Comparison of ENCODE assay signal across 27 cellular contexts in the genomic region with DNA sequence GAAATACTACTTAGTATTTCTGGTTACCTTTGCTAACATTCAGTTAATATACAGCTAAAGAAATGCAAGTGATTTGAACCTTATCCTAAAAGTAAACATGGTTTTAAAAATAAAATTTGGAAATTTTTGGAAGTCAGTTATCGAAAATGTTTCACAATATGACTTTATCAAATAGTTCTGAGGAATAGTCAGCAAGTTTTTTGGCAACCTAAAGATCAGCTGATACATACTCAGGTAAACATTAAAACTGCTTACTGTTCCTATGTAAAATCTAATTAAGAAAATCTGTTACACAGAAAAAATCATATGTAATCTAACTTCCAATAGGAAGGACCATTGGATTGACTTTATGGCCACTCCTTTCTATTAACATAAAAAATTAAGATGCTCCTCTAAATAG.
"Had no signal": no experiment of that assay in that cellular context is flagged by ENCODE, and none has a peak within 500 bp of the region (broad histone marks: within the 10 kb centered on the region; RNA-seq: fewer than 3 reads in every experiment).

No MANE protein-coding gene starts in this region.

- ATAC-seq: left ventricle myocardium superior; lower lobe of right lung; natural killer cell; sciatic nerve; stimulated activated effector memory CD8-positive, alpha-beta T cell treated with anti-CD3 and anti-CD28 coated beads, Interleukin-12 subunit alpha, Interleukin-12 subunit beta, amount 100 ng/mL, for 72 hours had no signal

- H3K9me3 ChIP-seq: lower lobe of right lung, neutrophil, right atrium auricular region, tibial nerve, vagina had no signal

- H3K27me3 ChIP-seq: hepatocyte, neural progenitor cell, neutrophil, right atrium auricular region, tibial nerve, vagina had no signal

- H2AFZ ChIP-seq: hepatocyte, neural progenitor cell, parathyroid adenoma had no signal

- H3K79me2 ChIP-seq: hepatocyte, parathyroid adenoma had no signal

- H3K36me3 ChIP-seq: neutrophil had no signal

- H3K4me1 Mint-ChIP-seq: natural killer cell; neural progenitor cell; stimulated activated effector memory CD8-positive, alpha-beta T cell treated with anti-CD3 and anti-CD28 coated beads, Interleukin-12 subunit alpha, Interleukin-12 subunit beta, amount 100 ng/mL, for 72 hours had no signal

- H3K4me2 ChIP-seq: hepatocyte, neural progenitor cell had no signal

- H3K4me3 Mint-ChIP-seq: mesothelial cell of epicardium; naive B cell; natural killer cell; nephron progenitor cell; neural progenitor cell; stimulated activated effector memory CD8-positive, alpha-beta T cell treated with anti-CD3 and anti-CD28 coated beads, Interleukin-12 subunit alpha, Interleukin-12 subunit beta, amount 100 ng/mL, for 72 hours; stimulated activated naive CD8-positive, alpha-beta T cell treated with anti-CD3 and anti-CD28 coated beads, Interleukin-15, Interleukin-2, amounts not matched to agents 100 ng/mL and 50 ng/mL, for 24 hours; type B pancreatic cell had no signal

- H3K27ac ChIP-seq: hepatocyte, lower lobe of right lung, neural progenitor cell, neutrophil, parathyroid adenoma, right atrium auricular region, skin epidermis, tibial nerve, vagina had no signal

- H3K27ac Mint-ChIP-seq: mesothelial cell of epicardium; naive B cell; natural killer cell; neural progenitor cell; stimulated activated effector memory CD8-positive, alpha-beta T cell treated with anti-CD3 and anti-CD28 coated beads, Interleukin-12 subunit alpha, Interleukin-12 subunit beta, amount 100 ng/mL, for 72 hours; stimulated activated naive CD8-positive, alpha-beta T cell treated with anti-CD3 and anti-CD28 coated beads, Interleukin-15, Interleukin-2, amounts not matched to agents 100 ng/mL and 50 ng/mL, for 24 hours; type B pancreatic cell had no signal

- H3K4me3 ChIP-seq: hepatocyte, lower lobe of right lung, neural progenitor cell, right atrium auricular region, skin epidermis, tibial nerve, vagina had no signal

- H3K9ac ChIP-seq: neural progenitor cell, parathyroid adenoma had no signal

- H3K4me1 ChIP-seq: lower lobe of right lung, neural progenitor cell, parathyroid adenoma, tibial nerve, vagina had no signal

- H3K9me3 Mint-ChIP-seq: mesothelial cell of epicardium; naive B cell; natural killer cell; nephron progenitor cell; stimulated activated effector memory CD8-positive, alpha-beta T cell treated with anti-CD3 and anti-CD28 coated beads, Interleukin-12 subunit alpha, Interleukin-12 subunit beta, amount 100 ng/mL, for 72 hours; stimulated activated naive CD8-positive, alpha-beta T cell treated with anti-CD3 and anti-CD28 coated beads, Interleukin-15, Interleukin-2, amounts not matched to agents 100 ng/mL and 50 ng/mL, for 24 hours; type B pancreatic cell had no signal

- H3K27me3 Mint-ChIP-seq: naive B cell; stimulated activated naive CD8-positive, alpha-beta T cell treated with anti-CD3 and anti-CD28 coated beads, Interleukin-15, Interleukin-2, amounts not matched to agents 100 ng/mL and 50 ng/mL, for 24 hours; type B pancreatic cell had no signal

- DNase-seq: islet precursor cell; left ventricle myocardium superior; lower lobe of right lung; mammary epithelial cell; mesendoderm; naive B cell; natural killer cell; nephron progenitor cell; occipital lobe; stimulated activated CD4-positive, alpha-beta T cell treated with anti-CD3 and anti-CD28 coated beads, Interleukin-12 subunit alpha, Interleukin-12 subunit beta, amount 100 ng/mL, for 4 hours; stimulated activated CD4-positive, alpha-beta T cell treated with anti-CD3 and anti-CD28 coated beads, Interleukin-15, amount 100 ng/mL, for 24 hours; stimulated activated CD4-positive, alpha-beta T cell treated with anti-CD3 and anti-CD28 coated beads, Interleukin-2, amount 100 ng/mL, for 24 hours; stimulated activated CD4-positive, alpha-beta T cell treated with anti-CD3 and anti-CD28 coated beads, Interleukin-4, amount 100 ng/mL, for 1 hour; stimulated activated naive CD4-positive, alpha-beta T cell had no signal
